Comparison of ENCODE assay signal across 10 cellular contexts in the genomic region with DNA sequence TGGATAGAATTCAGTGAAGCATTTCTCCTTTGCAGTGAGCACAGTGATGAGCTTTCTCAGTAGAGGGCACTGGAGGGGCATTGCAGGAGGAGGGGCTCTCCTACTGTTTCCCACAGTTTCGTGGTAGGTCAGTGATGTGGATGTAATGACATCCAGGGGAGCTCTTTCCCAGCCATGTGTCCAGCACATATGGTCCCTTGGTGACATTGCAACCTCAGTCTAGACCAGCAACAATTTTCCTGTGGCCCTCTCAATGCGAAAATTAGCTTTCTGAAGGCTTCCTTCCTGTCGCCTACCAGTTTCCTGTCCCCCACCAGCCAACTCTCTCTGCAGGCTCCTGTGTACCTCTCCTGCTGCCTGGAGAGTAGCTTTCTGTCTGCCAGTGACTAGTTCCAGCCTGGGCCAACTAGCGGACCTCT. TPM values are rescaled to one million over a fixed set of nuclear protein-coding genes. Genes with fewer than 3 reads are reported as not detected.
DNase-seq lines count a peak whose midpoint lies in the region; ATAC-seq lines count a peak whose summit lies in the region.
"Had no signal": no experiment of that assay in that cellular context is flagged by ENCODE, and none has a peak within 500 bp of the region (broad histone marks: within the 10 kb centered on the region; RNA-seq: fewer than 3 reads in every experiment).

No MANE protein-coding gene starts in this region.

- H3K4me3 Mint-ChIP-seq in activated T-cell treated with anti-CD3 and anti-CD28 coated beads, Interleukin-2, amount 50 U/mL, for 24 hours: peak overlapping the region; percentile 21
- H3K4me3 Mint-ChIP-seq: brain had no signal

- H3K27ac Mint-ChIP-seq in activated T-cell treated with anti-CD3 and anti-CD28 coated beads, Interleukin-2, amount 50 U/mL, for 24 hours: peak overlapping the region; percentile 86

- peaks cover 12% of the 10 kb centered on the region for H3K4me1 Mint-ChIP-seq in activated T-cell treated with anti-CD3 and anti-CD28 coated beads, Interleukin-2, amount 50 U/mL, for 24 hours (ENCODE audit: low read depth)
- H3K4me1 Mint-ChIP-seq: brain had no signal

- no peaks in the 10 kb centered on the region for H3K27me3 Mint-ChIP-seq in activated T-cell treated with anti-CD3 and anti-CD28 coated beads, Interleukin-2, amount 50 U/mL, for 24 hours
- H3K27me3 Mint-ChIP-seq: brain had no signal

- no peaks in the 10 kb centered on the region for H3K9me3 Mint-ChIP-seq in activated T-cell treated with anti-CD3 and anti-CD28 coated beads, Interleukin-2, amount 50 U/mL, for 24 hours

- H3K36me3 Mint-ChIP-seq in activated T-cell treated with anti-CD3 and anti-CD28 coated beads, Interleukin-2, amount 50 U/mL, for 24 hours (ENCODE audit: low read depth): no peaks in the 10 kb centered on the region
- H3K36me3 Mint-ChIP-seq: brain had no signal

- DNase-seq in CMK (ENCODE audit: low read depth) (peak; percentile 31), left lobe of liver (ENCODE audit: low spot score) (no peak), NCI-H1092 treated with DMSO at 0.1 percent for 48 hours (lab: John Stamatoyannopoulos, UW) (no peak), NCI-H1694 (lab: John Stamatoyannopoulos, UW) (no peak), SKM-1 treated with dmso at 0.1 percent for 144 hours (lab: John Stamatoyannopoulos, UW; ENCODE audit: unreplicated experiment) (no peak)
- peak; percentile 49 for DNase-seq in activated T-cell treated with anti-CD3 and anti-CD28 coated beads, Interleukin-2, amount 50 U/mL, for 24 hours
- DNase-seq in activated CD4-positive, CD25-positive, alpha-beta regulatory T cell (lab: John Stamatoyannopoulos, UW): no peak

- ATAC-seq in HG03432 (IDR thresholded peaks at IDR 0.05; ENCODE audit: unreplicated experiment) (peak; percentile 43), left lobe of liver (peak; percentile 23)

RNA-seq across cellular contexts. Expression of a gene that starts 6.9 kb away (rescaled TPM):
- total RNA-seq in left lobe of liver: 4.8 TPM

RNA-seq across cellular contexts. Expression of a gene that starts 35.4 kb away (rescaled TPM):
- total RNA-seq in left lobe of liver: not detected
- total RNA-seq: osteocyte had no signal

RNA-seq across cellular contexts. Expression of a gene that starts 46.6 kb away (rescaled TPM):
- total RNA-seq in left lobe of liver: not detected
- total RNA-seq: osteocyte had no signal

Comparison
In these comparisons a context has a peak if more than half of its experiments do, and no peak if none do; other contexts are left out.
1. DNase-seq: peak in CMK (single experiment) and activated T-cell treated with anti-CD3 and anti-CD28 coated beads, Interleukin-2, amount 50 U/mL, for 24 hours (single experiment); none in left lobe of liver (single experiment), NCI-H1092 treated with DMSO at 0.1 percent for 48 hours (single experiment), NCI-H1694 (single experiment), activated CD4-positive, CD25-positive, alpha-beta regulatory T cell (0 of 4) and SKM-1 treated with dmso at 0.1 percent for 144 hours (single experiment).